28 cellular contexts compared by ENCODE assay signal in genomic region chr17:58368860-58369213, GRCh38. TPM values are rescaled to one million over a fixed set of nuclear protein-coding genes. Genes with fewer than 3 reads are reported as not detected.
DNase-seq lines count a peak whose midpoint lies in the region; TF ChIP-seq lines count a peak whose summit lies in the region.
"Had no signal": no experiment of that assay in that cellular context is flagged by ENCODE, and none has a peak within 500 bp of the region (broad histone marks: within the 10 kb centered on the region; RNA-seq: fewer than 3 reads in every experiment).

No MANE protein-coding gene starts in this region.

- H3F3A ChIP-seq in neural progenitor cell (ENCODE audit: low read depth): no peaks in the 10 kb centered on the region

- H3K27me3 ChIP-seq in neural progenitor cell (no peaks in the 10 kb centered on the region), mesendoderm (ENCODE audit: insufficient read depth, low read length, poor library complexity) (no peaks in the 10 kb centered on the region)
- H3K27me3 ChIP-seq: BLaER1 treated with 17β-estradiol and CSF1 and Interleukin-3, amounts not matched to agents 10 nM and 100 nM; testis; vagina had no signal

- no peak overlapping the region for H3K4me3 ChIP-seq in OCI-LY7 (ENCODE audit: low read depth, low read length, poor library complexity, severe bottlenecking)
- H3K4me3 ChIP-seq in neural progenitor cell: no peak overlapping the region
- H3K4me3 ChIP-seq in mesendoderm (ENCODE audit: low read length): no peak overlapping the region
- H3K4me3 ChIP-seq: BLaER1 treated with 17β-estradiol and CSF1 and Interleukin-3, amounts not matched to agents 10 nM and 100 nM; lung; SJSA1; smooth muscle cell; testis; vagina had no signal

- BruUV-seq in OCI-LY7 (replicated peaks; lab: Mats Ljungman, UMichigan): no TSS peak

- H3K27ac Mint-ChIP-seq in immature natural killer cell: peak overlapping the region; percentile 64 to 93 (median 90)
- peak overlapping the region; percentile 68 for H3K27ac Mint-ChIP-seq in neural progenitor cell
- no peak overlapping the region for H3K27ac Mint-ChIP-seq in HFFc6
- H3K27ac Mint-ChIP-seq in activated T-helper 1 cell treated with anti-CD3 and anti-CD28 coated beads, Interleukin-12 subunit alpha, Interleukin-12 subunit beta, Interleukin-2, Interleukin-4 antibody, amounts not matched to agents 30 ng/mL and 10 ng/mL and 1 ng/mL, durations not matched to agents 14 hours and 24 hours and 36 hours: no peak overlapping the region
- H3K27ac Mint-ChIP-seq: activated naive CD4-positive, alpha-beta T cell treated with anti-CD3 and anti-CD28 coated beads, Interleukin-2, amount 10 ng/mL, durations not matched to agents 7 days and 5 days; endodermal cell had no signal

- H3K27me3 Mint-ChIP-seq in immature natural killer cell (ENCODE audit: low read depth in 3 of 3) (peaks cover 0 to 3% (median 2%) of the 10 kb centered on the region in 3 donors), neural progenitor cell (ENCODE audit: insufficient read depth, low read depth) (no peaks in the 10 kb centered on the region), HFFc6 (ENCODE audit: insufficient read depth) (peaks cover 53% of the 10 kb centered on the region)
- no peaks in the 10 kb centered on the region for H3K27me3 Mint-ChIP-seq in activated T-helper 1 cell treated with anti-CD3 and anti-CD28 coated beads, Interleukin-12 subunit alpha, Interleukin-12 subunit beta, Interleukin-2, Interleukin-4 antibody, amounts not matched to agents 30 ng/mL and 10 ng/mL and 1 ng/mL, durations not matched to agents 14 hours and 24 hours and 36 hours (ENCODE audit: insufficient read depth)
- H3K27me3 Mint-ChIP-seq: activated naive CD4-positive, alpha-beta T cell treated with anti-CD3 and anti-CD28 coated beads, Interleukin-2, amount 10 ng/mL, durations not matched to agents 7 days and 5 days had no signal

- H3K9ac ChIP-seq in neural progenitor cell (no peak overlapping the region), mesendoderm (ENCODE audit: low read length) (no peak overlapping the region)
- H3K9ac ChIP-seq: BLaER1 treated with 17β-estradiol and CSF1 and Interleukin-3, amounts not matched to agents 10 nM and 100 nM had no signal

- no peak overlapping the region for H2BK120ac ChIP-seq in mesendoderm (ENCODE audit: low read depth, low read length)

- H3K79me2 ChIP-seq in OCI-LY7 (ENCODE audit: insufficient read depth, low read depth, low read length): no peaks in the 10 kb centered on the region
- no peaks in the 10 kb centered on the region for H3K79me2 ChIP-seq in neural progenitor cell (ENCODE audit: low read depth)
- H3K79me2 ChIP-seq in mesendoderm (ENCODE audit: control insufficient read depth, insufficient read depth, low read length): no peaks in the 10 kb centered on the region

- H3K36me3 Mint-ChIP-seq in immature natural killer cell (peaks cover 0 to 18% (median 5%) of the 10 kb centered on the region in 3 donors), neural progenitor cell (peaks cover 2% of the 10 kb centered on the region), HFFc6 (ENCODE audit: low read depth) (no peaks in the 10 kb centered on the region)
- H3K36me3 Mint-ChIP-seq in activated T-helper 1 cell treated with anti-CD3 and anti-CD28 coated beads, Interleukin-12 subunit alpha, Interleukin-12 subunit beta, Interleukin-2, Interleukin-4 antibody, amounts not matched to agents 30 ng/mL and 10 ng/mL and 1 ng/mL, durations not matched to agents 14 hours and 24 hours and 36 hours (ENCODE audit: low read depth): peaks cover 1% of the 10 kb centered on the region
- H3K36me3 Mint-ChIP-seq: activated naive CD4-positive, alpha-beta T cell treated with anti-CD3 and anti-CD28 coated beads, Interleukin-2, amount 10 ng/mL, durations not matched to agents 7 days and 5 days had no signal

- POLR2A ChIA-PET in OCI-LY7 (lab: Charles Lee): interaction anchor here (0.9 to 4.4 kb wide), 6 partner anchors 9 to 49 kb away, joined by 3 to 20 read pairs (median 5); partner anchors contain the start of gene RNF43

- no peak overlapping the region for H3K56ac ChIP-seq in mesendoderm (ENCODE audit: low read length)

- H3K9me3 ChIP-seq in OCI-LY7 (ENCODE audit: low read length) (no peaks in the 10 kb centered on the region), neural progenitor cell (ENCODE audit: low read depth) (no peaks in the 10 kb centered on the region)
- H3K9me3 ChIP-seq: BLaER1 treated with 17β-estradiol and CSF1 and Interleukin-3, amounts not matched to agents 10 nM and 100 nM; SJSA1; testis; vagina had no signal

- H3K4me3 Mint-ChIP-seq in immature natural killer cell (peak overlapping the region; percentile 29 to 93 (median 77)), neural progenitor cell (no peak overlapping the region), HFFc6 (no peak overlapping the region)
- H3K4me3 Mint-ChIP-seq in activated T-helper 1 cell treated with anti-CD3 and anti-CD28 coated beads, Interleukin-12 subunit alpha, Interleukin-12 subunit beta, Interleukin-2, Interleukin-4 antibody, amounts not matched to agents 30 ng/mL and 10 ng/mL and 1 ng/mL, durations not matched to agents 14 hours and 24 hours and 36 hours: no peak overlapping the region
- H3K4me3 Mint-ChIP-seq: activated naive CD4-positive, alpha-beta T cell treated with anti-CD3 and anti-CD28 coated beads, Interleukin-2, amount 10 ng/mL, durations not matched to agents 7 days and 5 days; endodermal cell had no signal

- H3K36me3 ChIP-seq in OCI-LY7 (ENCODE audit: insufficient read depth, low read length) (no peaks in the 10 kb centered on the region), neural progenitor cell (no peaks in the 10 kb centered on the region), mesendoderm (ENCODE audit: control insufficient read depth, insufficient read depth, low read length) (no peaks in the 10 kb centered on the region)
- H3K36me3 ChIP-seq: BLaER1 treated with 17β-estradiol and CSF1 and Interleukin-3, amounts not matched to agents 10 nM and 100 nM; SJSA1; vagina had no signal

- CTCF ChIA-PET in OCI-LY7 (lab: Charles Lee; ENCODE audit: unreplicated experiment): interaction anchor here (0.6 to 1.8 kb wide), 2 partner anchors 11 to 20 kb away, joined by 3 to 6 read pairs; no protein-coding TSS in a partner anchor

- no peak overlapping the region for H3K18ac ChIP-seq in mesendoderm (ENCODE audit: low read length)

- no peak overlapping the region for H2AK5ac ChIP-seq in mesendoderm (ENCODE audit: low read length)

- H3K27ac ChIP-seq in OCI-LY7 (ENCODE audit: low read depth, low read length, poor library complexity, severe bottlenecking) (no peak overlapping the region), neural progenitor cell (no peak overlapping the region), mesendoderm (ENCODE audit: low read depth, low read length) (no peak overlapping the region)
- H3K27ac ChIP-seq: BLaER1 treated with 17β-estradiol and CSF1 and Interleukin-3, amounts not matched to agents 10 nM and 100 nM; SJSA1; testis; vagina had no signal

- H3K9me2 ChIP-seq in OCI-LY7 (ENCODE audit: insufficient read depth, low read length): no peaks in the 10 kb centered on the region

- no peak overlapping the region for H3K23ac ChIP-seq in mesendoderm (ENCODE audit: low read length)

- no peak overlapping the region for H2BK15ac ChIP-seq in mesendoderm (replicated peaks; ENCODE audit: low read depth)

- H3K4me2 ChIP-seq in OCI-LY7 (ENCODE audit: low read length) (no peak overlapping the region), neural progenitor cell (no peak overlapping the region), mesendoderm (ENCODE audit: low read length) (no peak overlapping the region)
- H3K4me2 ChIP-seq: smooth muscle cell had no signal

- no peak overlapping the region for H4K8ac ChIP-seq in mesendoderm (ENCODE audit: low read depth, low read length)

- TF ChIP-seq CTCF in GM10266 (IDR thresholded peaks at IDR 0.05; ENCODE audit: control insufficient read depth, insufficient read depth, low read depth, missing control alignments) (no peak), OCI-LY7 (conservative IDR thresholded peaks at IDR 0.05; ENCODE audit: low read length) (no peak), neural progenitor cell (IDR thresholded peaks at IDR 0.05) (no peak), HFFc6 (IDR thresholded peaks at IDR 0.05) (no peak)

- no CpG with 5 or more reads among the region's 3 CpGs for WGBS in mesendoderm (ENCODE audit: extremely low coverage, insufficient coverage, low lambda C conversion rate)

- intact Hi-C loops in OCI-LY7 (cut with micrococcal nuclease; ENCODE audit: unreplicated experiment): loop anchor here (5.0 kb wide), 1 partner anchor 48 kb away; the partner anchor contains the start of gene RNF43
- intact Hi-C loops in activated T-helper 1 cell treated with anti-CD3 and anti-CD28 coated beads, Interleukin-12 subunit alpha, Interleukin-12 subunit beta, Interleukin-2, Interleukin-4 antibody, amounts not matched to agents 30 ng/mL and 10 ng/mL and 1 ng/mL, durations not matched to agents 14 hours and 24 hours and 36 hours (cut with micrococcal nuclease): loop anchor here (5.0 kb wide), 1 partner anchor 33 kb away; no protein-coding TSS in a partner anchor

- H3K4ac ChIP-seq in mesendoderm (ENCODE audit: low read depth, low read length): no peak overlapping the region

- H2BK5ac ChIP-seq in mesendoderm (ENCODE audit: low read length): no peak overlapping the region

- H4K5ac ChIP-seq in mesendoderm (ENCODE audit: low read length): no peak overlapping the region

- H3K4me1 Mint-ChIP-seq in immature natural killer cell: peaks cover 49 to 57% of the 10 kb centered on the region in 2 donors
- H3K4me1 Mint-ChIP-seq in neural progenitor cell: peaks cover 29% of the 10 kb centered on the region
- H3K4me1 Mint-ChIP-seq in HFFc6 (ENCODE audit: low read depth): no peaks in the 10 kb centered on the region
- H3K4me1 Mint-ChIP-seq in activated T-helper 1 cell treated with anti-CD3 and anti-CD28 coated beads, Interleukin-12 subunit alpha, Interleukin-12 subunit beta, Interleukin-2, Interleukin-4 antibody, amounts not matched to agents 30 ng/mL and 10 ng/mL and 1 ng/mL, durations not matched to agents 14 hours and 24 hours and 36 hours (ENCODE audit: low read depth): peaks cover 9% of the 10 kb centered on the region

- DNase-seq in GM10266 (ENCODE audit: extremely low spot score) (peak; percentile 35), OCI-LY7 (ENCODE audit: low spot score) (peak; percentile 52), immature natural killer cell (no peak), neural progenitor cell (ENCODE audit: low spot score) (no peak), HFFc6 (no peak), NCI-H524 (lab: John Stamatoyannopoulos, UW) (no peak), mesendoderm (no peak)
- DNase-seq in activated T-helper 1 cell treated with anti-CD3 and anti-CD28 coated beads, Interleukin-12 subunit alpha, Interleukin-12 subunit beta, Interleukin-2, Interleukin-4 antibody, amounts not matched to agents 30 ng/mL and 10 ng/mL and 1 ng/mL, durations not matched to agents 14 hours and 24 hours and 36 hours (ENCODE audit: low spot score): no peak
- DNase-seq: ACHN; activated naive CD4-positive, alpha-beta T cell treated with anti-CD3 and anti-CD28 coated beads, Interleukin-2, amount 10 ng/mL, durations not matched to agents 7 days and 5 days; activated T-cell treated with anti-CD3 and anti-CD28 coated beads, Interleukin-2, amount 50 U/mL, for 48 hours; amygdala; cortex of kidney; HCEC 1CT; kidney; NK-92 treated with Interleukin-12 subunit alpha and Interleukin-12 subunit beta, amount 100 ng/mL, for 24 hours; stimulated activated naive CD4-positive, alpha-beta T cell; T-helper 1 cell; testis had no signal

- H3K9me3 Mint-ChIP-seq in immature natural killer cell: no peaks in the 10 kb centered on the region
- no peaks in the 10 kb centered on the region for H3K9me3 Mint-ChIP-seq in neural progenitor cell
- no peaks in the 10 kb centered on the region for H3K9me3 Mint-ChIP-seq in HFFc6
- no peaks in the 10 kb centered on the region for H3K9me3 Mint-ChIP-seq in activated T-helper 1 cell treated with anti-CD3 and anti-CD28 coated beads, Interleukin-12 subunit alpha, Interleukin-12 subunit beta, Interleukin-2, Interleukin-4 antibody, amounts not matched to agents 30 ng/mL and 10 ng/mL and 1 ng/mL, durations not matched to agents 14 hours and 24 hours and 36 hours
- H3K9me3 Mint-ChIP-seq: activated naive CD4-positive, alpha-beta T cell treated with anti-CD3 and anti-CD28 coated beads, Interleukin-2, amount 10 ng/mL, durations not matched to agents 7 days and 5 days; endodermal cell had no signal

- H2AFZ ChIP-seq in OCI-LY7 (ENCODE audit: low read length) (peak overlapping the region; percentile 39; the same call in 1 of the 2 replicates), neural progenitor cell (replicated peaks) (no peak overlapping the region)

- H3K4me1 ChIP-seq in OCI-LY7 (ENCODE audit: insufficient read depth, low read length, poor library complexity, severe bottlenecking): peaks cover 45% of the 10 kb centered on the region
- H3K4me1 ChIP-seq in neural progenitor cell: peaks cover 12% of the 10 kb centered on the region
- H3K4me1 ChIP-seq in mesendoderm (ENCODE audit: control insufficient read depth, low read depth, low read length): peaks cover 2% of the 10 kb centered on the region
- H3K4me1 ChIP-seq: SJSA1 had no signal

- no peaks in the 10 kb centered on the region for H3K79me1 ChIP-seq in mesendoderm (ENCODE audit: low read length)

- H4K20me1 ChIP-seq in OCI-LY7 (ENCODE audit: insufficient read depth, low read length): no peaks in the 10 kb centered on the region
- H4K20me1 ChIP-seq in neural progenitor cell (ENCODE audit: low read depth): no peaks in the 10 kb centered on the region

RNA-seq across cellular contexts. Expression of gene SUPT4H1, which starts 16.8 kb away (rescaled TPM):
- 41.1 and 56.5 TPM in 2 replicates for total RNA-seq in OCI-LY7 (2014; rRNA removed; shearing (Covaris generic))
- total RNA-seq in OCI-LY7 (2022): 65.5 and 78.4 TPM in 2 replicates
- polyA plus RNA-seq in immature natural killer cell: 100 to 1,000 TPM; 133 to 170 (median 136) TPM
- 60.2 and 103 TPM in 2 replicates for total RNA-seq in neural progenitor cell (ENCODE audit: low replicate concordance)
- 100 to 1,000 TPM in 4 of 6 experiments, 10 to 100 TPM in 2; 95.6 to 110 (median 105) TPM for total RNA-seq in HFFc6 (2021; fragmentation: NEBNext Ultra II Directional; extraction: Animal tissue kit (Norgen Biotek cat#: 25700))
- 138 and 142 TPM in 2 replicates for total RNA-seq in activated T-helper 1 cell treated with anti-CD3 and anti-CD28 coated beads, Interleukin-12 subunit alpha, Interleukin-12 subunit beta, Interleukin-2, Interleukin-4 antibody, amounts not matched to agents 30 ng/mL and 10 ng/mL and 1 ng/mL, durations not matched to agents 14 hours and 24 hours and 36 hours
- polyA plus RNA-seq in mesendoderm (2013, experiment 1 of 2): 97.5 TPM
- 99.4 TPM for polyA plus RNA-seq in mesendoderm (2013, experiment 2 of 2)

RNA-seq across cellular contexts. Expression of gene TSPOAP1, which starts 40.2 kb away (rescaled TPM):
- 24.0 TPM in 2 replicates for total RNA-seq in OCI-LY7 (2014; rRNA removed; shearing (Covaris generic))
- total RNA-seq in OCI-LY7 (2022) (50.6 and 54.4 TPM in 2 replicates), neural progenitor cell (ENCODE audit: low replicate concordance) (13.8 and 48.7 TPM in 2 replicates)
- 10 to 100 TPM in 1 of 3 donors, 1 to 10 TPM in 2; 7.1 to 32.1 (median 8.4) TPM for polyA plus RNA-seq in immature natural killer cell
- total RNA-seq in HFFc6 (2021; fragmentation: NEBNext Ultra II Directional; extraction: Animal tissue kit (Norgen Biotek cat#: 25700)): 1 to 10 TPM in 4 of 6 experiments, under 1 TPM in 2; 0.50 to 1.8 (median 1.3) TPM
- 31.4 and 35.1 TPM in 2 replicates for total RNA-seq in activated T-helper 1 cell treated with anti-CD3 and anti-CD28 coated beads, Interleukin-12 subunit alpha, Interleukin-12 subunit beta, Interleukin-2, Interleukin-4 antibody, amounts not matched to agents 30 ng/mL and 10 ng/mL and 1 ng/mL, durations not matched to agents 14 hours and 24 hours and 36 hours
- 0.93 TPM for polyA plus RNA-seq in mesendoderm (2013, experiment 1 of 2)
- 0.78 TPM for polyA plus RNA-seq in mesendoderm (2013, experiment 2 of 2)
- total RNA-seq: MCF 10A, NCI-H460 had no signal

RNA-seq across cellular contexts. Expression of gene RNF43, which starts 48.5 kb away (rescaled TPM):
- total RNA-seq in OCI-LY7 (2014; rRNA removed; shearing (Covaris generic)): 0.19 and 0.39 TPM in 2 replicates
- total RNA-seq in OCI-LY7 (2022) (0.50 and 0.80 TPM in 2 replicates), neural progenitor cell (ENCODE audit: low replicate concordance) (0.50 TPM in 1 of 2 replicates, not detected in the other)
- 1 to 10 TPM in 2 of 3 donors, under 1 TPM in 1; 0.58 to 2.1 (median 1.3) TPM for polyA plus RNA-seq in immature natural killer cell
- not detected for total RNA-seq in HFFc6 (2021; fragmentation: NEBNext Ultra II Directional; extraction: Animal tissue kit (Norgen Biotek cat#: 25700))
- 0.47 and 0.86 TPM in 2 replicates for total RNA-seq in activated T-helper 1 cell treated with anti-CD3 and anti-CD28 coated beads, Interleukin-12 subunit alpha, Interleukin-12 subunit beta, Interleukin-2, Interleukin-4 antibody, amounts not matched to agents 30 ng/mL and 10 ng/mL and 1 ng/mL, durations not matched to agents 14 hours and 24 hours and 36 hours
- 1.7 TPM for polyA plus RNA-seq in mesendoderm (2013, experiment 1 of 2)
- 1.3 TPM for polyA plus RNA-seq in mesendoderm (2013, experiment 2 of 2)
- total RNA-seq: glomerular endothelial cell, NCI-H460 had no signal

Comparison
In these comparisons a context has a peak if more than half of its experiments do, and no peak if none do; other contexts are left out.
1. DNase-seq: peak in GM10266 (single experiment) and OCI-LY7 (single experiment); none in immature natural killer cell (0 of 3), neural progenitor cell (single experiment), HFFc6 (single experiment), NCI-H524 (0 of 2), activated T-helper 1 cell treated with anti-CD3 and anti-CD28 coated beads, Interleukin-12 subunit alpha, Interleukin-12 subunit beta, Interleukin-2, Interleukin-4 antibody, amounts not matched to agents 30 ng/mL and 10 ng/mL and 1 ng/mL, durations not matched to agents 14 hours and 24 hours and 36 hours (single experiment) and mesendoderm (single experiment).
2. H3K27ac Mint-ChIP-seq: peak in immature natural killer cell (6 of 6) and neural progenitor cell (single experiment); none in HFFc6 (single experiment) and activated T-helper 1 cell treated with anti-CD3 and anti-CD28 coated beads, Interleukin-12 subunit alpha, Interleukin-12 subunit beta, Interleukin-2, Interleukin-4 antibody, amounts not matched to agents 30 ng/mL and 10 ng/mL and 1 ng/mL, durations not matched to agents 14 hours and 24 hours and 36 hours (single experiment).
3. H3K4me3 Mint-ChIP-seq: peak in immature natural killer cell (5 of 5); none in neural progenitor cell (single experiment), HFFc6 (single experiment) and activated T-helper 1 cell treated with anti-CD3 and anti-CD28 coated beads, Interleukin-12 subunit alpha, Interleukin-12 subunit beta, Interleukin-2, Interleukin-4 antibody, amounts not matched to agents 30 ng/mL and 10 ng/mL and 1 ng/mL, durations not matched to agents 14 hours and 24 hours and 36 hours (single experiment).